In genomic region chr5:72954389-72954788, GRCh38 we compare ENCODE assay signal across 13 cellular contexts. TPM values are rescaled to one million over a fixed set of nuclear protein-coding genes. Genes with fewer than 3 reads are reported as not detected.
A peak's percentile ranks its signal among the peaks of the same experiment; 100 is the strongest.
DNase-seq lines count a peak whose midpoint lies in the region; ATAC-seq, FAIRE-seq and TF ChIP-seq lines count a peak whose summit lies in the region.
"Had no signal": no experiment of that assay in that cellular context is flagged by ENCODE, and none has a peak within 500 bp of the region (broad histone marks: within the 10 kb centered on the region; RNA-seq: fewer than 3 reads in every experiment).

No MANE protein-coding gene starts in this region.

- no peak for TF ChIP-seq CTCF in HFFc6 (IDR thresholded peaks at IDR 0.05)
- TF ChIP-seq CTCF in kidney (IDR thresholded peaks at IDR 0.05; ENCODE audit: borderline replicate concordance, extremely low read depth, insufficient read depth): no peak

- H3K27me3 ChIP-seq in skeletal muscle tissue (ENCODE audit: control insufficient read depth in 3 of 3, insufficient read depth in 3 of 3, low read length in 3 of 3) (no peaks in the 10 kb centered on the region), aorta (ENCODE audit: control insufficient read depth in 1 of 2, insufficient read depth in 2 of 2, low read length in 1 of 2) (no peaks in the 10 kb centered on the region)
- H3K27me3 ChIP-seq: SJCRH30 had no signal

- 41 to 49% methylated on average over 7 of the region's 7 CpGs for WGBS in aorta, 2 donors

- peak overlapping the region; percentile 93 for H3K4me3 Mint-ChIP-seq in HFFc6
- H3K4me3 Mint-ChIP-seq in activated T-helper 17 cell treated with anti-CD3 and anti-CD28 coated beads, Interleukin-2, amount 50 U/mL, for 72 hours: peak overlapping the region; percentile 27

- H3K4me3 ChIP-seq in kidney (ENCODE audit: low read length in 2 of 2): peak overlapping the region in 1 of 2 donors; percentile 86
- peak overlapping the region in 1 of 3 donors; percentile 90 for H3K4me3 ChIP-seq in skeletal muscle tissue (ENCODE audit: low read length in 3 of 3)
- peak overlapping the region in 1 of 2 donors; percentile 11 for H3K4me3 ChIP-seq in aorta (ENCODE audit: low read length in 2 of 2)

- DNase-seq in HFFc6 (no peak), kidney (no peak), NCI-H1694 (lab: John Stamatoyannopoulos, UW) (no peak), head of caudate nucleus (no peak), aorta (no peak)
- no peak for DNase-seq in stimulated activated naive CD4-positive, alpha-beta T cell (lab: John Stamatoyannopoulos, UW)
- DNase-seq: activated CD4-positive, alpha-beta T cell treated with anti-CD3 and anti-CD28 coated beads for 36 hours; amygdala; NCI-H226; SJCRH30; stimulated activated naive CD4-positive, alpha-beta T cell treated with Interleukin-2 at 50 U/mL for 16 hours had no signal

- H3K4me1 ChIP-seq in kidney (ENCODE audit: control insufficient read depth in 1 of 2, insufficient read depth in 1 of 2, low read depth in 1 of 2, low read length in 2 of 2) (peaks cover 3 to 21% of the 10 kb centered on the region in 2 donors), skeletal muscle tissue (ENCODE audit: control insufficient read depth in 3 of 3, insufficient read depth in 3 of 3, low read length in 3 of 3) (peaks cover 14 to 21% (median 16%) of the 10 kb centered on the region in 3 donors), aorta (ENCODE audit: control insufficient read depth in 1 of 2, insufficient read depth in 2 of 2, low read length in 2 of 2) (peaks cover 0 to 4% of the 10 kb centered on the region in 2 donors)

- H3K9me3 ChIP-seq in kidney (ENCODE audit: control insufficient read depth in 1 of 2, low read length in 2 of 2) (no peaks in the 10 kb centered on the region), skeletal muscle tissue (ENCODE audit: control insufficient read depth in 3 of 3, low read length in 3 of 3) (no peaks in the 10 kb centered on the region), aorta (ENCODE audit: control insufficient read depth, low read length) (no peaks in the 10 kb centered on the region)
- H3K9me3 ChIP-seq: SJCRH30 had no signal

- no peaks in the 10 kb centered on the region for H3K9me3 Mint-ChIP-seq in HFFc6
- no peaks in the 10 kb centered on the region for H3K9me3 Mint-ChIP-seq in activated T-helper 17 cell treated with anti-CD3 and anti-CD28 coated beads, Interleukin-2, amount 50 U/mL, for 72 hours

- no peaks in the 10 kb centered on the region for H3K27me3 Mint-ChIP-seq in HFFc6 (ENCODE audit: insufficient read depth)
- peaks cover 37% of the 10 kb centered on the region for H3K27me3 Mint-ChIP-seq in activated T-helper 17 cell treated with anti-CD3 and anti-CD28 coated beads, Interleukin-2, amount 50 U/mL, for 72 hours

- H3K27ac Mint-ChIP-seq in HFFc6: peak overlapping the region; percentile 99
- no peak overlapping the region for H3K27ac Mint-ChIP-seq in activated T-helper 17 cell treated with anti-CD3 and anti-CD28 coated beads, Interleukin-2, amount 50 U/mL, for 72 hours
- H3K27ac Mint-ChIP-seq: activated CD4-positive, alpha-beta T cell treated with anti-CD3 and anti-CD28 coated beads for 36 hours had no signal

- H3K9ac ChIP-seq in kidney (ENCODE audit: low read length in 2 of 2) (peak overlapping the region in 1 of 2 donors; percentile 93), skeletal muscle tissue (ENCODE audit: low read depth in 1 of 3, low read length in 3 of 3) (no peak overlapping the region)

- peaks cover 76% of the 10 kb centered on the region for H3K4me1 Mint-ChIP-seq in HFFc6 (ENCODE audit: low read depth)
- H3K4me1 Mint-ChIP-seq in activated T-helper 17 cell treated with anti-CD3 and anti-CD28 coated beads, Interleukin-2, amount 50 U/mL, for 72 hours: peaks cover 5% of the 10 kb centered on the region

- peaks cover 12% of the 10 kb centered on the region for H3K36me3 Mint-ChIP-seq in HFFc6 (ENCODE audit: low read depth)
- peaks cover 21% of the 10 kb centered on the region for H3K36me3 Mint-ChIP-seq in activated T-helper 17 cell treated with anti-CD3 and anti-CD28 coated beads, Interleukin-2, amount 50 U/mL, for 72 hours (ENCODE audit: low read depth)

- no peak for ATAC-seq in activated T-helper 17 cell treated with anti-CD3 and anti-CD28 coated beads, Interleukin-2, amount 50 U/mL, for 72 hours (replicated peaks)
- no peak for ATAC-seq in aorta (ENCODE audit: low FRiP score)
- ATAC-seq: activated CD4-positive, alpha-beta T cell treated with anti-CD3 and anti-CD28 coated beads for 36 hours had no signal

- no peak for FAIRE-seq in kidney (lab: Jason Lieb, UNC)

- intact Hi-C loops in kidney (cut with DNase I): no loop called here
- intact Hi-C loops in head of caudate nucleus (cut with DNase I): loop anchor here (10.0 kb wide), 2 partner anchors 100 to 130 kb away; no protein-coding TSS in a partner anchor
- intact Hi-C loops in aorta (cut with DNase I): loop anchor here in 1 of 2 donors (10.0 kb wide), 1 partner anchor 60 kb away; no protein-coding TSS in a partner anchor

- H3K36me3 ChIP-seq in kidney (ENCODE audit: control insufficient read depth in 1 of 2, insufficient read depth in 2 of 2, low read length in 2 of 2) (no peaks in the 10 kb centered on the region), skeletal muscle tissue (ENCODE audit: control insufficient read depth in 3 of 3, insufficient read depth in 3 of 3, low read length in 3 of 3) (no peaks in the 10 kb centered on the region), aorta (ENCODE audit: control insufficient read depth in 1 of 2, insufficient read depth in 2 of 2, low read length in 1 of 2) (no peaks in the 10 kb centered on the region)
- H3K36me3 ChIP-seq: SJCRH30 had no signal

- peak overlapping the region; percentile 98 to 99 for H3K27ac ChIP-seq in kidney (ENCODE audit: low read depth in 2 of 2, low read length in 2 of 2)
- peak overlapping the region; percentile 96 for H3K27ac ChIP-seq in skeletal muscle tissue (ENCODE audit: low read depth, low read length)
- peak overlapping the region in 1 of 2 donors; percentile 63 for H3K27ac ChIP-seq in aorta (ENCODE audit: low read depth in 1 of 2, low read length in 2 of 2)

RNA-seq across cellular contexts. Expression of gene FCHO2, which starts 1.5 kb away (rescaled TPM):
- total RNA-seq in HFFc6 (2021; fragmentation: NEBNext Ultra II Directional; extraction: Animal tissue kit (Norgen Biotek cat#: 25700)): 10 to 100 TPM; 16.6 to 24.8 (median 19.2) TPM
- total RNA-seq in activated T-helper 17 cell treated with anti-CD3 and anti-CD28 coated beads, Interleukin-2, amount 50 U/mL, for 72 hours: 1 to 10 TPM; 3.7 to 4.5 TPM
- 48.1 TPM for total RNA-seq in kidney
- polyA plus RNA-seq in kidney (ENCODE audit: insufficient read depth, low read depth, low replicate concordance): 6.5 TPM
- total RNA-seq in skeletal muscle tissue: 32.4 TPM
- total RNA-seq in aorta: 10 to 100 TPM; 47.7 to 57.5 TPM
- polyA plus RNA-seq in aorta: 10 to 100 TPM; 13.1 to 14.8 TPM
